ENCODE assay signal across 8 cellular contexts in genomic region chr7:95916573-95917371, GRCh38.
A peak's percentile ranks its signal among the peaks of the same experiment; 100 is the strongest.
DNase-seq lines count a peak whose midpoint lies in the region; ATAC-seq, FAIRE-seq and TF ChIP-seq lines count a peak whose summit lies in the region.

No MANE protein-coding gene starts in this region.

- intact Hi-C loops in K562 (cut with micrococcal nuclease): loop anchor here (1.0 to 10.0 kb wide), 6 partner anchors 161 to 1931 kb away; no protein-coding TSS in a partner anchor

- H3K4me2 ChIP-seq in DND-41 (ENCODE audit: insufficient read depth, low read length) (0 out of 2 replicates have a peak overlapping the region, but pooled peaks have one; percentile 11), K562 (ENCODE audit: insufficient read depth, low read length) (no peak overlapping the region)

- peaks cover 17% of the 10 kb centered on the region for H3K27me3 Mint-ChIP-seq in activated T-helper 17 cell treated with anti-CD3 and anti-CD28 coated beads, Interleukin-2, amount 50 U/mL, for 72 hours

- ATAC-seq in DND-41 (ENCODE audit: insufficient read depth, low read depth) (peak; percentile 75), K562 (peak; percentile 97)
- ATAC-seq in activated T-helper 17 cell treated with anti-CD3 and anti-CD28 coated beads, Interleukin-2, amount 50 U/mL, for 72 hours (replicated peaks): no peak

- H3K27ac Mint-ChIP-seq in activated T-helper 17 cell treated with anti-CD3 and anti-CD28 coated beads, Interleukin-2, amount 50 U/mL, for 72 hours: no peak overlapping the region

- peak; percentile 78 to 81 for TF ChIP-seq RAD21 in K562 (CRISPR knock-in tag; conservative IDR thresholded peaks at IDR 0.05 in 1 of 2, IDR thresholded peaks at IDR 0.05 in 1 of 2)

- no peaks in the 10 kb centered on the region for H3K9me3 Mint-ChIP-seq in activated T-helper 17 cell treated with anti-CD3 and anti-CD28 coated beads, Interleukin-2, amount 50 U/mL, for 72 hours

- H4K20me1 ChIP-seq in DND-41 (ENCODE audit: insufficient read depth, low read length) (no peaks in the 10 kb centered on the region), K562 (replicated peaks; ENCODE audit: control insufficient read depth, insufficient read depth, low read length) (no peaks in the 10 kb centered on the region)

- no TSS peak for BruUV-seq in K562 (replicated peaks; lab: Mats Ljungman, UMichigan)

- no peak overlapping the region for H3K4me3 Mint-ChIP-seq in activated T-helper 17 cell treated with anti-CD3 and anti-CD28 coated beads, Interleukin-2, amount 50 U/mL, for 72 hours

- TF ChIP-seq CTCF in DND-41 (IDR thresholded peaks at IDR 0.05; ENCODE audit: borderline replicate concordance, extremely low read depth, low read length, poor library complexity, severe bottlenecking) (peak; percentile 95), K562 (IDR thresholded peaks at IDR 0.05 in 2 of 3, conservative IDR thresholded peaks at IDR 0.05 in 1 of 3; ENCODE audit: insufficient read depth in 2 of 3, low read depth in 1 of 3, low read length in 3 of 3) (peak; percentile 79 to 95 (median 95))

- no peak overlapping the region for H3K4me3 ChIP-seq in DND-41 (ENCODE audit: low read depth in 1 of 2, low read length in 2 of 2)
- H3K4me3 ChIP-seq in K562: no peak overlapping the region
- peak overlapping the region in 2 of 3 donors; percentile 15 to 48 for H3K4me3 ChIP-seq in skeletal muscle tissue (ENCODE audit: low read length in 3 of 3)

- FAIRE-seq in K562 (lab: Jason Lieb, UNC): peak; percentile 96

- TF ChIP-seq POLR2A in K562 (conservative IDR thresholded peaks at IDR 0.05): no peak

- whole genome bisulfite sequencing in K562 (ENCODE audit: insufficient coverage, low coverage, missing lambda C conversion rate): 7% methylated on average over 20 of the region's 20 CpGs

- H3K9me3 ChIP-seq in DND-41 (ENCODE audit: insufficient read depth, low read length, severe bottlenecking) (no peaks in the 10 kb centered on the region), K562 (replicated peaks; ENCODE audit: control insufficient read depth, insufficient read depth, low read depth, low read length) (no peaks in the 10 kb centered on the region), skeletal muscle tissue (ENCODE audit: control insufficient read depth in 3 of 3, low read length in 3 of 3) (no peaks in the 10 kb centered on the region)

- no peaks in the 10 kb centered on the region for H3K4me1 ChIP-seq in DND-41 (ENCODE audit: insufficient read depth, low read length)
- no peaks in the 10 kb centered on the region for H3K4me1 ChIP-seq in K562 (replicated peaks in 1 of 2; ENCODE audit: control insufficient read depth in 2 of 2, insufficient read depth in 2 of 2, low read length in 2 of 2)
- peaks cover 0 to 3% (median 2%) of the 10 kb centered on the region in 3 donors for H3K4me1 ChIP-seq in skeletal muscle tissue (ENCODE audit: control insufficient read depth in 3 of 3, insufficient read depth in 3 of 3, low read length in 3 of 3)

- CTCF ChIA-PET in K562 (lab: Yijun Ruan, JAX; ENCODE audit: low intra/inter-chr PET ratio): interaction anchor here (0.9 to 1.6 kb wide), 3 partner anchors 1110 to 1930 kb away, joined by 3 to 16 read pairs (median 6); no protein-coding TSS in a partner anchor

- H3K36me3 ChIP-seq in DND-41 (ENCODE audit: insufficient read depth, low read length): no peaks in the 10 kb centered on the region
- H3K36me3 ChIP-seq in K562 (ENCODE audit: control insufficient read depth, insufficient read depth, low read length): no peaks in the 10 kb centered on the region
- H3K36me3 ChIP-seq in skeletal muscle tissue (ENCODE audit: control insufficient read depth in 3 of 3, insufficient read depth in 3 of 3, low read length in 3 of 3): no peaks in the 10 kb centered on the region

- H3K9me1 ChIP-seq in K562 (ENCODE audit: control insufficient read depth, insufficient read depth, low read length): no peaks in the 10 kb centered on the region

- no peak overlapping the region for H3K9ac ChIP-seq in DND-41 (ENCODE audit: low read depth, low read length)
- H3K9ac ChIP-seq in K562 (ENCODE audit: insufficient read depth in 1 of 2, low read depth in 2 of 2, low read length in 2 of 2): no peak overlapping the region
- no peak overlapping the region for H3K9ac ChIP-seq in skeletal muscle tissue (ENCODE audit: low read depth in 1 of 3, low read length in 3 of 3)

- no peak overlapping the region for H3K27ac ChIP-seq in DND-41 (ENCODE audit: low read length)
- no peak overlapping the region for H3K27ac ChIP-seq in K562 (ENCODE audit: extremely low read depth, low read depth, low read length)
- no peak overlapping the region for H3K27ac ChIP-seq in skeletal muscle tissue (ENCODE audit: low read depth, low read length)

- DNase-seq in DND-41: peak; percentile 68
- DNase-seq in GOT3 (lab: John Stamatoyannopoulos, UW): peak; percentile 2
- DNase-seq in NCI-H1417 treated with DMSO at 0.1 percent for 48 hours (lab: John Stamatoyannopoulos, UW): peak; percentile 91
- peak; percentile 27 for DNase-seq in T-helper 22 cell (ENCODE audit: low read depth)
- peak; percentile 64 to 84 (median 67) for DNase-seq in K562 (ENCODE audit: extremely low read depth in 1 of 4, low spot score in 3 of 4)
- DNase-seq in hypothalamus (lab: John Stamatoyannopoulos, UW): peak in 48 of 51 donors; percentile 3 to 95 (median 57)

- H3K4me1 Mint-ChIP-seq in activated T-helper 17 cell treated with anti-CD3 and anti-CD28 coated beads, Interleukin-2, amount 50 U/mL, for 72 hours: no peaks in the 10 kb centered on the region

- no peak for TF ChIP-seq EP300 in K562 (IDR thresholded peaks at IDR 0.05; ENCODE audit: low read length)

- H2AFZ ChIP-seq in DND-41 (ENCODE audit: low read depth, low read length): peak overlapping the region; percentile 46; the same call in 1 of the 2 replicates
- H2AFZ ChIP-seq in K562 (ENCODE audit: low read depth, low read length): no peak overlapping the region

- no peaks in the 10 kb centered on the region for H3K36me3 Mint-ChIP-seq in activated T-helper 17 cell treated with anti-CD3 and anti-CD28 coated beads, Interleukin-2, amount 50 U/mL, for 72 hours (ENCODE audit: low read depth)

- in situ Hi-C loops in K562 (cut with MboI): loop anchor here (10.0 kb wide), 2 partner anchors 1108 to 1928 kb away; partner anchors contain the start of gene DLX5

- POLR2A ChIA-PET in K562 (lab: Yijun Ruan, JAX): no interaction called here

- H3K27me3 ChIP-seq in DND-41 (ENCODE audit: insufficient read depth, low read length, poor library complexity) (peaks cover 4% of the 10 kb centered on the region), K562 (ENCODE audit: control insufficient read depth in 2 of 2, insufficient read depth in 2 of 2, low read length in 2 of 2) (no peaks in the 10 kb centered on the region; a peak in 1 of 5 replicates), skeletal muscle tissue (ENCODE audit: control insufficient read depth in 3 of 3, insufficient read depth in 3 of 3, low read length in 3 of 3) (no peaks in the 10 kb centered on the region)

- no peaks in the 10 kb centered on the region for H3K79me2 ChIP-seq in DND-41 (ENCODE audit: insufficient read depth, low read length)
- no peaks in the 10 kb centered on the region for H3K79me2 ChIP-seq in K562 (ENCODE audit: control insufficient read depth, insufficient read depth, low read length)

TF ChIP-seq in K562, 482 proteins besides CTCF, POLR2A, EP300 and RAD21:
- TF ChIP-seq ZFP36 (IDR thresholded peaks at IDR 0.05; ENCODE audit: low read depth, low read length, partially characterized antibody) (peak; percentile 26), DEAF1 (CRISPR knock-in tag; IDR thresholded peaks at IDR 0.05) (peak; percentile 70), SMC3 (conservative IDR thresholded peaks at IDR 0.05; ENCODE audit: insufficient read depth, low read depth, low read length) (peak; percentile 62; the same call in 1 of the 2 replicates), HSF4 (CRISPR knock-in tag; IDR thresholded peaks at IDR 0.05; ENCODE audit: borderline replicate concordance) (no peak), STAG1 (CRISPR knock-in tag; IDR thresholded peaks at IDR 0.05; ENCODE audit: borderline replicate concordance) (peak; percentile 77; the same call in 1 of the 2 replicates)

Comparison
In these comparisons a context has a peak if more than half of its experiments do, and no peak if none do; other contexts are left out.
1. DNase-seq: peak in every context shown above with its lines; median percentile 91 in NCI-H1417 treated with DMSO at 0.1 percent for 48 hours; 68 in DND-41; 67 in K562; 57 in hypothalamus; 27 in T-helper 22 cell; 2 in GOT3.
2. H3K4me3 ChIP-seq: peak in skeletal muscle tissue (2 of 3); none in DND-41 (0 of 2) and K562 (single experiment).